19 cellular contexts compared by ENCODE assay signal in genomic region chr21:45724345-45724961, GRCh38.
A peak's percentile ranks its signal among the peaks of the same experiment; 100 is the strongest.
DNase-seq lines count a peak whose midpoint lies in the region; ATAC-seq and TF ChIP-seq lines count a peak whose summit lies in the region.
"Had no signal": no experiment of that assay in that cellular context is flagged by ENCODE, and none has a peak within 500 bp of the region (broad histone marks: within the 10 kb centered on the region; RNA-seq: fewer than 3 reads in every experiment).

No MANE protein-coding gene starts in this region.

- no peak overlapping the region for H3K4ac ChIP-seq in trophoblast cell (ENCODE audit: low read depth, low read length)

- TF ChIP-seq EP300 in esophagus muscularis mucosa (IDR thresholded peaks at IDR 0.05), result no peak

- no peak overlapping the region for H2BK12ac ChIP-seq in trophoblast cell (ENCODE audit: low read length)

- no peak overlapping the region for H4K91ac ChIP-seq in trophoblast cell (ENCODE audit: low read depth, low read length)

- H2AK5ac ChIP-seq in trophoblast cell (ENCODE audit: low read length), result no peak overlapping the region

- H3K4me3 ChIP-seq in esophagus muscularis mucosa (no peak overlapping the region), right lobe of liver (no peak overlapping the region), trophoblast cell (ENCODE audit: low read depth, low read length) (no peak overlapping the region)
- H3K4me3 ChIP-seq: tibial nerve had no signal

- TF ChIP-seq CTCF in esophagus muscularis mucosa (IDR thresholded peaks at IDR 0.05) (no peak), nephron (IDR thresholded peaks at IDR 0.05; ENCODE audit: unreplicated experiment in 3 of 3) (no peak), right lobe of liver (IDR thresholded peaks at IDR 0.05) (no peak)

- 50% methylated on average over 11 of the region's 13 CpGs for WGBS in esophagus muscularis mucosa
- 58% methylated on average over 8 of the region's 13 CpGs for WGBS in right lobe of liver (ENCODE audit: insufficient coverage, low coverage, low lambda C conversion rate, missing lambda C conversion rate)
- whole genome bisulfite sequencing in trophoblast cell (ENCODE audit: extremely low coverage, insufficient coverage, insufficient read length), result 100% methylated on average over 3 of the region's 13 CpGs

- H3K18ac ChIP-seq in trophoblast cell (ENCODE audit: low read length), result no peak overlapping the region

- no peaks in the 10 kb centered on the region for H3K36me3 Mint-ChIP-seq in nephron (ENCODE audit: low read depth)
- H3K36me3 Mint-ChIP-seq: mesothelial cell of epicardium, T-cell had no signal

- H3K27me3 ChIP-seq in esophagus muscularis mucosa (peaks cover 0 to 7% (median 0%) of the 10 kb centered on the region in 4 donors), right lobe of liver (no peaks in the 10 kb centered on the region), trophoblast cell (ENCODE audit: insufficient read depth, low read length) (no peaks in the 10 kb centered on the region)
- H3K27me3 ChIP-seq: tibial nerve had no signal

- no peaks in the 10 kb centered on the region for H3K36me3 ChIP-seq in esophagus muscularis mucosa
- H3K36me3 ChIP-seq in right lobe of liver, result no peaks in the 10 kb centered on the region
- H3K36me3 ChIP-seq in trophoblast cell (ENCODE audit: control insufficient read depth in 1 of 2, insufficient read depth in 2 of 2, low read length in 2 of 2), result no peaks in the 10 kb centered on the region
- H3K36me3 ChIP-seq: tibial nerve, WERI-Rb-1 had no signal

- H4K12ac ChIP-seq in trophoblast cell (ENCODE audit: low read depth, low read length), result no peak overlapping the region

- H3K27ac Mint-ChIP-seq in nephron, result peak overlapping the region in 2 of 3 experiments; percentile 6 to 8
- H3K27ac Mint-ChIP-seq: mesothelial cell of epicardium, T-cell had no signal

- H3K9me3 ChIP-seq in esophagus muscularis mucosa (no peaks in the 10 kb centered on the region), right lobe of liver (no peaks in the 10 kb centered on the region), trophoblast cell (ENCODE audit: insufficient read depth, low read depth, low read length) (no peaks in the 10 kb centered on the region)
- H3K9me3 ChIP-seq: tibial nerve had no signal

- intact Hi-C loops in esophagus muscularis mucosa (cut with DNase I), result no loop called here
- intact Hi-C loops in right lobe of liver (cut with DNase I), result no loop called here

- no peak overlapping the region for H3K14ac ChIP-seq in trophoblast cell (ENCODE audit: low read length)

- TF ChIP-seq POLR2A in esophagus muscularis mucosa (IDR thresholded peaks at IDR 0.05; ENCODE audit: low read depth) (no peak), right lobe of liver (IDR thresholded peaks at IDR 0.05) (no peak)

- H3K4me1 ChIP-seq in esophagus muscularis mucosa (peaks cover 0 to 5% (median 2%) of the 10 kb centered on the region in 4 donors), right lobe of liver (no peaks in the 10 kb centered on the region), trophoblast cell (ENCODE audit: control insufficient read depth in 1 of 2, insufficient read depth in 2 of 2, low read length in 2 of 2) (no peaks in the 10 kb centered on the region)

- H3K27ac ChIP-seq in esophagus muscularis mucosa (replicated peaks in 1 of 4) (no peak overlapping the region), right lobe of liver (no peak overlapping the region), trophoblast cell (ENCODE audit: low read depth, low read length) (no peak overlapping the region)
- H3K27ac ChIP-seq: tibial nerve, WERI-Rb-1 had no signal

- no peaks in the 10 kb centered on the region for H3K79me1 ChIP-seq in trophoblast cell (ENCODE audit: low read length)

- no peak overlapping the region for H2BK5ac ChIP-seq in trophoblast cell (ENCODE audit: low read depth, low read length, poor library complexity)

- no peak overlapping the region for H2BK120ac ChIP-seq in trophoblast cell (ENCODE audit: insufficient read depth, low read length, poor library complexity)

- H3K4me1 Mint-ChIP-seq in nephron, result peaks cover 16% of the 10 kb centered on the region
- H3K4me1 Mint-ChIP-seq: T-cell had no signal

- H3K23ac ChIP-seq in trophoblast cell (ENCODE audit: low read length), result no peak overlapping the region

- no peak for ATAC-seq in right lobe of liver
- no peak for ATAC-seq in GM18861 (IDR thresholded peaks at IDR 0.05; ENCODE audit: unreplicated experiment)
- ATAC-seq: HCT116, T-cell had no signal

- no peak overlapping the region for H3K9ac ChIP-seq in trophoblast cell (ENCODE audit: low read length)

- no peaks in the 10 kb centered on the region for H3K9me3 Mint-ChIP-seq in nephron
- H3K9me3 Mint-ChIP-seq: mesothelial cell of epicardium, T-cell had no signal

- H3K27me3 Mint-ChIP-seq in nephron (ENCODE audit: low read depth), result peaks cover 15% of the 10 kb centered on the region

- H2AFZ ChIP-seq in trophoblast cell (ENCODE audit: insufficient read depth, low read length, poor library complexity), result no peak overlapping the region

- H4K8ac ChIP-seq in trophoblast cell (ENCODE audit: low read depth, low read length), result no peak overlapping the region

- no peak overlapping the region for H3K4me3 Mint-ChIP-seq in nephron
- H3K4me3 Mint-ChIP-seq: mesothelial cell of epicardium, T-cell had no signal

- no peak overlapping the region for H3K4me2 ChIP-seq in trophoblast cell (ENCODE audit: low read length)

- DNase-seq in D341Med (ENCODE audit: low spot score) (peak; percentile 77), NCI-H1092 (lab: John Stamatoyannopoulos, UW) (peak; percentile 39), esophagus muscularis mucosa (ENCODE audit: extremely low spot score) (peak; percentile 86), right lobe of liver (no peak), trophoblast cell (no peak)
- DNase-seq in stimulated activated CD4-positive, alpha-beta T cell treated with anti-CD3 and anti-CD28 coated beads, Interleukin-2, amount 100 ng/mL, for 24 hours, result no peak
- DNase-seq: activated effector memory CD4-positive, alpha-beta T cell treated with anti-CD3 and anti-CD28 coated beads, Interleukin-2, amount 50 U/mL, for 16 hours; dermis blood vessel endothelial cell; DMS153; erythroblast; NCI-H2029 treated with DMSO at 0.1 percent for 48 hours; small intestine; T-cell; WERI-Rb-1 had no signal

- no peaks in the 10 kb centered on the region for H3K79me2 ChIP-seq in trophoblast cell (ENCODE audit: control insufficient read depth, insufficient read depth, low read length, poor library complexity)

Comparison
In these comparisons a context has a peak if more than half of its experiments do, and no peak if none do; other contexts are left out.
1. DNase-seq: peak in D341Med (single experiment), NCI-H1092 (single experiment) and esophagus muscularis mucosa (single experiment); none in stimulated activated CD4-positive, alpha-beta T cell treated with anti-CD3 and anti-CD28 coated beads, Interleukin-2, amount 100 ng/mL, for 24 hours (0 of 2), right lobe of liver (0 of 3) and trophoblast cell (0 of 2).